In the genomic region with DNA sequence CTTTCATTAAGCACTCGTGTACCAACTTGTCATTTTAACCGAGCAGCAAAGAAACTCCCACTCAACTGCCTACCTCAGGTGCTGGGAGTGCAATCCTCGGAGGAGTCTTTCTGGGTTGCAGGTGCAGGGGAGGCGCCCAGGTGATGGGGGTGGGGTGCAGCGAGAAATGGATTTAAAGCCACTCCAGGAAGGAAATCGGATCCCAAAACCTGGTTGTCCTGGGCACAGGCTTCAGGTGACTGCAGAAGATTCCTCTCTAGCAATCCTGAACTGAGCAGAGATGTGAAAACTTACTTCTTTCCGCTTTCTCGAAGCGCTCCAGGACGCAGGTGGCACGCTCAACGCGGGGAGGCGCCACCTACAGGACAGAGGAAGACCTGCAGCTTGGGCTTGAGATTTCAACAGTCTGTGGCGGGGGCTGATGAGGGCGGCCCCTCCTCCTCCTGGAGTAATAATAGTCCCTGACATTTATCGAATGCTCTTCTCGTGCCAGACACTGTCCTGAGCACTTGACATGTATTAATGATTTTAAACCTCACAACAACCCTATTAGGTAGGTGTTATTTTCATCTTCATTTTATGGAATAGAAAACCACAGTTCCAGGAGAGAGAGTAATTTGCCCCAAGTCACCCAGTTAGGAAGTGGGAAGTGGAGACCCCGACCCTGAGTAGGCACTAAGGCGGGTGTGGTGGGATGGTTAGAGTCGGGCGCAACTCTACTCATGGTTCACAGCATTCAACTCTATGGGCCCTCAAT, we compare ENCODE assay signal across 8 cellular contexts. TPM values are rescaled to one million over a fixed set of nuclear protein-coding genes. Genes with fewer than 3 reads are reported as not detected.
A peak's percentile ranks its signal among the peaks of the same experiment; 100 is the strongest.
DNase-seq lines count a peak whose midpoint lies in the region; ATAC-seq and TF ChIP-seq lines count a peak whose summit lies in the region.

No MANE protein-coding gene starts in this region.

- H3K27ac ChIP-seq in HUES48 (ENCODE audit: low read depth, low read length) (no peak overlapping the region), PC-9 (no peak overlapping the region), neutrophil (no peak overlapping the region), thoracic aorta (no peak overlapping the region)

- CTCF ChIA-PET in PC-9 (lab: Charles Lee), result interaction anchor here (0.5 to 1.0 kb wide), 2 partner anchors 10 to 33 kb away, joined by 3 to 4 read pairs; no protein-coding TSS in a partner anchor

- POLR2A ChIA-PET in PC-9 (lab: Charles Lee; ENCODE audit: unreplicated experiment), result no interaction called here

- BruUV-seq in PC-9 (replicated peaks; lab: Mats Ljungman, UMichigan), result no TSS peak

- H3K9me3 ChIP-seq in HUES48 (ENCODE audit: control insufficient read depth, insufficient read depth, low read length) (no peaks in the 10 kb centered on the region), PC-9 (ENCODE audit: insufficient read depth, low read depth) (no peaks in the 10 kb centered on the region), neutrophil (no peaks in the 10 kb centered on the region), thoracic aorta (no peaks in the 10 kb centered on the region)

- TF ChIP-seq CTCF in GM12864 (IDR thresholded peaks at IDR 0.05; ENCODE audit: low read depth, low read length, missing control alignments) (peak; percentile 95), PC-9 (conservative IDR thresholded peaks at IDR 0.05) (peak; percentile 98), fibroblast of pulmonary artery (IDR thresholded peaks at IDR 0.05; ENCODE audit: low read length, missing control alignments) (peak; percentile 95), neutrophil (IDR thresholded peaks at IDR 0.05) (peak; percentile 76), thoracic aorta (IDR thresholded peaks at IDR 0.05) (peak; percentile 96)

- no peaks in the 10 kb centered on the region for H3K9me3 Mint-ChIP-seq in activated T-cell treated with anti-CD3 and anti-CD28 coated beads, Interleukin-2, amount 50 U/mL, for 24 hours

- H3K4me3 ChIP-seq in GM12864 (ENCODE audit: low read depth, low read length), result no peak overlapping the region
- peak overlapping the region; percentile 50 for H3K4me3 ChIP-seq in HUES48 (ENCODE audit: low read depth, low read length)
- peak overlapping the region; percentile 27; the same call in 1 of the 2 replicates for H3K4me3 ChIP-seq in PC-9
- H3K4me3 ChIP-seq in fibroblast of pulmonary artery (replicated peaks; ENCODE audit: low read depth, low read length), result no peak overlapping the region
- H3K4me3 ChIP-seq in neutrophil (ENCODE audit: low read depth in 1 of 2, low read length in 1 of 2), result no peak overlapping the region
- H3K4me3 ChIP-seq in thoracic aorta, result no peak overlapping the region

- H3K79me2 ChIP-seq in PC-9 (ENCODE audit: low read depth), result no peaks in the 10 kb centered on the region

- H3K36me3 Mint-ChIP-seq in activated T-cell treated with anti-CD3 and anti-CD28 coated beads, Interleukin-2, amount 50 U/mL, for 24 hours (ENCODE audit: low read depth), result no peaks in the 10 kb centered on the region

- DNase-seq in GM12864 (ENCODE audit: low read depth) (no peak), PC-9 (peak; percentile 44 to 51), fibroblast of pulmonary artery (ENCODE audit: low read depth) (peak; percentile 64), thoracic aorta (ENCODE audit: low spot score) (no peak)
- DNase-seq in activated T-cell treated with anti-CD3 and anti-CD28 coated beads, Interleukin-2, amount 50 U/mL, for 24 hours, result peak; percentile 81

- H3K27ac Mint-ChIP-seq in activated T-cell treated with anti-CD3 and anti-CD28 coated beads, Interleukin-2, amount 50 U/mL, for 24 hours, result peak overlapping the region; percentile 52

- ATAC-seq in thoracic aorta (ENCODE audit: insufficient number of reproducible peaks, low FRiP score, low read depth) (no peak), HG03159 (IDR thresholded peaks at IDR 0.05; ENCODE audit: unreplicated experiment) (no peak)

- H3K9ac ChIP-seq in HUES48 (ENCODE audit: low read depth, low read length), result no peak overlapping the region

- no peaks in the 10 kb centered on the region for H4K20me1 ChIP-seq in PC-9 (ENCODE audit: insufficient read depth)

- no peaks in the 10 kb centered on the region for H3K27me3 Mint-ChIP-seq in activated T-cell treated with anti-CD3 and anti-CD28 coated beads, Interleukin-2, amount 50 U/mL, for 24 hours

- H3K27me3 ChIP-seq in HUES48 (ENCODE audit: control insufficient read depth, insufficient read depth, low read length) (peaks cover 32% of the 10 kb centered on the region), PC-9 (ENCODE audit: insufficient read depth, low read depth) (no peaks in the 10 kb centered on the region), neutrophil (peaks cover 84% of the 10 kb centered on the region), thoracic aorta (replicated peaks; ENCODE audit: insufficient read depth) (no peaks in the 10 kb centered on the region)

- H3K36me3 ChIP-seq in HUES48 (ENCODE audit: control insufficient read depth, insufficient read depth, low read length) (no peaks in the 10 kb centered on the region), PC-9 (ENCODE audit: low read depth) (no peaks in the 10 kb centered on the region), neutrophil (no peaks in the 10 kb centered on the region), thoracic aorta (no peaks in the 10 kb centered on the region)

- intact Hi-C loops in PC-9 (cut with micrococcal nuclease; ENCODE audit: unreplicated experiment), result loop anchor here (2.0 kb wide), 1 partner anchor 70 kb away; no protein-coding TSS in a partner anchor

- H3K4me2 ChIP-seq in PC-9, result peak overlapping the region; percentile 63

- no peak overlapping the region; the same call in 1 of the 2 replicates for H2AFZ ChIP-seq in PC-9

- H3K9me2 ChIP-seq in PC-9 (ENCODE audit: insufficient read depth), result no peaks in the 10 kb centered on the region

- H3K4me3 Mint-ChIP-seq in activated T-cell treated with anti-CD3 and anti-CD28 coated beads, Interleukin-2, amount 50 U/mL, for 24 hours, result peak overlapping the region; percentile 69

- peaks cover 62% of the 10 kb centered on the region for H3K4me1 Mint-ChIP-seq in activated T-cell treated with anti-CD3 and anti-CD28 coated beads, Interleukin-2, amount 50 U/mL, for 24 hours (ENCODE audit: low read depth)

- H3F3A ChIP-seq in PC-9 (ENCODE audit: insufficient read depth, low read depth), result peaks cover 8% of the 10 kb centered on the region; the same call in 1 of the 2 replicates

- H3K4me1 ChIP-seq in HUES48 (ENCODE audit: control insufficient read depth, insufficient read depth, low read length), result peaks cover 14% of the 10 kb centered on the region
- H3K4me1 ChIP-seq in PC-9 (replicated peaks; ENCODE audit: insufficient read depth), result 0 out of 2 replicates have a peak, but pooled peaks cover 11% of the 10 kb centered on the region
- peaks cover 0 to 2% of the 10 kb centered on the region in 2 experiments for H3K4me1 ChIP-seq in neutrophil (ENCODE audit: control insufficient read depth in 1 of 2, insufficient read depth in 1 of 2, low read depth in 1 of 2, low read length in 1 of 2)
- no peaks in the 10 kb centered on the region for H3K4me1 ChIP-seq in thoracic aorta (ENCODE audit: control insufficient read depth in 1 of 2, low read depth in 2 of 2)

RNA-seq across cellular contexts. Expression of gene SKAP1, which starts 27.2 kb away (rescaled TPM):
- 0.31 and 0.85 TPM in 2 replicates for total RNA-seq in PC-9 (2021)
- 1 to 10 TPM in 1 of 2 donors, not detected in 1; 2.6 TPM for total RNA-seq in thoracic aorta

Comparison
In these comparisons a context has a peak if more than half of its experiments do, and no peak if none do; other contexts are left out.
1. DNase-seq: peak in PC-9 (2 of 2), activated T-cell treated with anti-CD3 and anti-CD28 coated beads, Interleukin-2, amount 50 U/mL, for 24 hours (single experiment) and fibroblast of pulmonary artery (single experiment); none in GM12864 (single experiment) and thoracic aorta (single experiment).
2. H3K4me3 ChIP-seq: peak in HUES48 (single experiment) and PC-9 (single experiment); none in GM12864 (single experiment), fibroblast of pulmonary artery (single experiment), neutrophil (0 of 2) and thoracic aorta (single experiment).
3. Peak in every context shown above with its lines, with median percentiles within 50 percentile points of each other: CTCF ChIP-seq.